Comparison of ENCODE assay signal across 1 cellular context in the genomic region with DNA sequence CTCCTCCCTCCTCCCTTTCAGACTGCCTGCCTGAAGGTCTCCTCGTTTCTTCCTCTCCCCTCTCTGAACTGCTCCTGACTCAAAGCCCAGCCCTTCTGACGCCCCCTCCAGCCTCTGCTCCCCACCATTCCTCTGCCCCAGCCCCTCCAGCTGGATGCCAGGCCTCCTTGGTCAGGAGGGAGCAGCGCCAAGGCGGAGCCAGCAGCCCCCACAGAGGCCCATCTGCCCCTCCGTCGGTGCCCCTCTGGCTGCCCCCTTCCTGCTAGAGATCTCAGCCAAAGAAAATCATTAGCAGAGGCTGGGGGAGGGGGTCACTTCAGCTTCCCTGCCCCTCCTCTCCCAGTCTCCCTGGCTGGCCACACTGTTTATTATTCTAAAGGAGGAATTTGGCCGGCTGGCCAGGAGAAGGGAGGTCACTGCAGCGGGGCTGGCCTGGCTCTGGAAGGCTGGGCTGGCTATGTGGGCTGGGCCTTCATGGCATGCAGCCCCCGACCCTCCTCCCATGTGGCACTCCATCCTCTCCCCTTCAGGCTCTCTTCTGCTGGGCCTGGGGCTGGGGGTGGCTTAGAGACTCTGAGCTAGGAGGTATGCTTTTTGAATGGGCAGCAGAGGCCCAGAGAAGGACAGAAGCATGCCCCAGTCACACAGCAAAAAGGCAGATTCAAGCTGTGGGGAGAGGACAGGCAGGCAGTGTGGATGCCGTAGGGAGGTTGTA.
TF ChIP-seq lines count a peak whose summit lies in the region.

No MANE protein-coding gene starts in this region.

TF ChIP-seq in HepG2, 621 proteins besides CTCF, POLR2A, EP300 and RAD21 (continued from another document and continues in another):
- TF ChIP-seq, protein P1, sequence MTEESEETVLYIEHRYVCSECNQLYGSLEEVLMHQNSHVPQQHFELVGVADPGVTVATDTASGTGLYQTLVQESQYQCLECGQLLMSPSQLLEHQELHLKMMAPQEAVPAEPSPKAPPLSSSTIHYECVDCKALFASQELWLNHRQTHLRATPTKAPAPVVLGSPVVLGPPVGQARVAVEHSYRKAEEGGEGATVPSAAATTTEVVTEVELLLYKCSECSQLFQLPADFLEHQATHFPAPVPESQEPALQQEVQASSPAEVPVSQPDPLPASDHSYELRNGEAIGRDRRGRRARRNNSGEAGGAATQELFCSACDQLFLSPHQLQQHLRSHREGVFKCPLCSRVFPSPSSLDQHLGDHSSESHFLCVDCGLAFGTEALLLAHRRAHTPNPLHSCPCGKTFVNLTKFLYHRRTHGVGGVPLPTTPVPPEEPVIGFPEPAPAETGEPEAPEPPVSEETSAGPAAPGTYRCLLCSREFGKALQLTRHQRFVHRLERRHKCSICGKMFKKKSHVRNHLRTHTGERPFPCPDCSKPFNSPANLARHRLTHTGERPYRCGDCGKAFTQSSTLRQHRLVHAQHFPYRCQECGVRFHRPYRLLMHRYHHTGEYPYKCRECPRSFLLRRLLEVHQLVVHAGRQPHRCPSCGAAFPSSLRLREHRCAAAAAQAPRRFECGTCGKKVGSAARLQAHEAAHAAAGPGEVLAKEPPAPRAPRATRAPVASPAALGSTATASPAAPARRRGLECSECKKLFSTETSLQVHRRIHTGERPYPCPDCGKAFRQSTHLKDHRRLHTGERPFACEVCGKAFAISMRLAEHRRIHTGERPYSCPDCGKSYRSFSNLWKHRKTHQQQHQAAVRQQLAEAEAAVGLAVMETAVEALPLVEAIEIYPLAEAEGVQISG (CRISPR knock-in tag; IDR thresholded peaks at IDR 0.05): no peak
- TF ChIP-seq PRMT3 (CRISPR knock-in tag; IDR thresholded peaks at IDR 0.05; ENCODE audit: borderline replicate concordance, low read depth) (no peak), NCOA5 (CRISPR knock-in tag; IDR thresholded peaks at IDR 0.05) (no peak), ZSCAN9 (CRISPR knock-in tag; IDR thresholded peaks at IDR 0.05; ENCODE audit: borderline replicate concordance) (no peak), RBM22 (optimal IDR thresholded peaks at IDR 0.05; ENCODE audit: low read length) (no peak), ZNF33A (CRISPR knock-in tag; IDR thresholded peaks at IDR 0.05; ENCODE audit: borderline replicate concordance) (no peak), FOXA3 (CRISPR knock-in tag; IDR thresholded peaks at IDR 0.05) (peak; percentile 66), TEAD2 (CRISPR knock-in tag; IDR thresholded peaks at IDR 0.05) (no peak), DNMT3B (CRISPR knock-in tag; conservative IDR thresholded peaks at IDR 0.05) (no peak), MEF2D (CRISPR knock-in tag; IDR thresholded peaks at IDR 0.05) (no peak), ZNF564 (CRISPR knock-in tag; IDR thresholded peaks at IDR 0.05) (no peak), ZNF747 (CRISPR knock-in tag; IDR thresholded peaks at IDR 0.05; ENCODE audit: borderline replicate concordance) (peak; percentile 47; the same call in 1 of the 2 replicates), ZKSCAN5 (CRISPR knock-in tag; IDR thresholded peaks at IDR 0.05) (no peak), SMAD1 (CRISPR knock-in tag; IDR thresholded peaks at IDR 0.05; ENCODE audit: borderline replicate concordance, low read depth) (no peak), ZFP37 (CRISPR knock-in tag; IDR thresholded peaks at IDR 0.05; ENCODE audit: borderline replicate concordance) (no peak), ATF1 (CRISPR knock-in tag; IDR thresholded peaks at IDR 0.05) (no peak), GATA4 (IDR thresholded peaks at IDR 0.05; ENCODE audit: borderline replicate concordance, low read depth) (peak; percentile 72; the same call in 1 of the 2 replicates), GTF2F1 (IDR thresholded peaks at IDR 0.05; ENCODE audit: low read length) (no peak), ZNF768 (CRISPR knock-in tag; IDR thresholded peaks at IDR 0.05) (peak; percentile 99), KMT2A (CRISPR knock-in tag; IDR thresholded peaks at IDR 0.05) (0 out of 2 replicates have a peak, but pooled peaks have one; percentile 43), ZNF570 (CRISPR knock-in tag; IDR thresholded peaks at IDR 0.05; ENCODE audit: borderline replicate concordance) (no peak), MAFF (IDR thresholded peaks at IDR 0.05; ENCODE audit: low read depth, low read length) (no peak), CREM (IDR thresholded peaks at IDR 0.05) (no peak), CREM (CRISPR knock-in tag; IDR thresholded peaks at IDR 0.05) (no peak), ZBTB21 (CRISPR knock-in tag; IDR thresholded peaks at IDR 0.05) (no peak), ZNF501 (CRISPR knock-in tag; IDR thresholded peaks at IDR 0.05) (peak; percentile 46; the same call in 1 of the 2 replicates), NFYC (CRISPR knock-in tag; IDR thresholded peaks at IDR 0.05) (no peak), ZBTB1 (CRISPR knock-in tag; IDR thresholded peaks at IDR 0.05; ENCODE audit: borderline replicate concordance) (no peak), MIER3 (CRISPR knock-in tag; IDR thresholded peaks at IDR 0.05; ENCODE audit: borderline replicate concordance) (no peak), NCOR1 (IDR thresholded peaks at IDR 0.05; ENCODE audit: borderline replicate concordance, low read length) (no peak; the same call in 1 of the 2 replicates), SALL1 (CRISPR knock-in tag; IDR thresholded peaks at IDR 0.05) (peak; percentile 66; the same call in 1 of the 2 replicates), SMC3 (IDR thresholded peaks at IDR 0.05; ENCODE audit: low read length) (no peak), PTBP1 (IDR thresholded peaks at IDR 0.05; ENCODE audit: low read depth, low read length, poor library complexity, severe bottlenecking) (no peak), NFE2 (CRISPR knock-in tag; IDR thresholded peaks at IDR 0.05) (no peak), POLR2G (IDR thresholded peaks at IDR 0.05; ENCODE audit: low read depth, low read length) (peak; percentile 55; the same call in 1 of the 2 replicates)
- TF ChIP-seq, protein P2, sequence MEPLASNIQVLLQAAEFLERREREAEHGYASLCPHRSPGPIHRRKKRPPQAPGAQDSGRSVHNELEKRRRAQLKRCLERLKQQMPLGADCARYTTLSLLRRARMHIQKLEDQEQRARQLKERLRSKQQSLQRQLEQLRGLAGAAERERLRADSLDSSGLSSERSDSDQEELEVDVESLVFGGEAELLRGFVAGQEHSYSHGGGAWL (CRISPR knock-in tag; IDR thresholded peaks at IDR 0.05): no peak
- TF ChIP-seq, protein P3, sequence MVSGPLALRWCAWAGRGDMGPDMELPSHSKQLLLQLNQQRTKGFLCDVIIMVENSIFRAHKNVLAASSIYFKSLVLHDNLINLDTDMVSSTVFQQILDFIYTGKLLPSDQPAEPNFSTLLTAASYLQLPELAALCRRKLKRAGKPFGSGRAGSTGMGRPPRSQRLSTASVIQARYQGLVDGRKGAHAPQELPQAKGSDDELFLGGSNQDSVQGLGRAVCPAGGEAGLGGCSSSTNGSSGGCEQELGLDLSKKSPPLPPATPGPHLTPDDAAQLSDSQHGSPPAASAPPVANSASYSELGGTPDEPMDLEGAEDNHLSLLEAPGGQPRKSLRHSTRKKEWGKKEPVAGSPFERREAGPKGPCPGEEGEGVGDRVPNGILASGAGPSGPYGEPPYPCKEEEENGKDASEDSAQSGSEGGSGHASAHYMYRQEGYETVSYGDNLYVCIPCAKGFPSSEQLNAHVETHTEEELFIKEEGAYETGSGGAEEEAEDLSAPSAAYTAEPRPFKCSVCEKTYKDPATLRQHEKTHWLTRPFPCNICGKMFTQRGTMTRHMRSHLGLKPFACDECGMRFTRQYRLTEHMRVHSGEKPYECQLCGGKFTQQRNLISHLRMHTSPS (CRISPR knock-in tag; IDR thresholded peaks at IDR 0.05; ENCODE audit: low read depth): peak; percentile 55
- TF ChIP-seq, protein P4, sequence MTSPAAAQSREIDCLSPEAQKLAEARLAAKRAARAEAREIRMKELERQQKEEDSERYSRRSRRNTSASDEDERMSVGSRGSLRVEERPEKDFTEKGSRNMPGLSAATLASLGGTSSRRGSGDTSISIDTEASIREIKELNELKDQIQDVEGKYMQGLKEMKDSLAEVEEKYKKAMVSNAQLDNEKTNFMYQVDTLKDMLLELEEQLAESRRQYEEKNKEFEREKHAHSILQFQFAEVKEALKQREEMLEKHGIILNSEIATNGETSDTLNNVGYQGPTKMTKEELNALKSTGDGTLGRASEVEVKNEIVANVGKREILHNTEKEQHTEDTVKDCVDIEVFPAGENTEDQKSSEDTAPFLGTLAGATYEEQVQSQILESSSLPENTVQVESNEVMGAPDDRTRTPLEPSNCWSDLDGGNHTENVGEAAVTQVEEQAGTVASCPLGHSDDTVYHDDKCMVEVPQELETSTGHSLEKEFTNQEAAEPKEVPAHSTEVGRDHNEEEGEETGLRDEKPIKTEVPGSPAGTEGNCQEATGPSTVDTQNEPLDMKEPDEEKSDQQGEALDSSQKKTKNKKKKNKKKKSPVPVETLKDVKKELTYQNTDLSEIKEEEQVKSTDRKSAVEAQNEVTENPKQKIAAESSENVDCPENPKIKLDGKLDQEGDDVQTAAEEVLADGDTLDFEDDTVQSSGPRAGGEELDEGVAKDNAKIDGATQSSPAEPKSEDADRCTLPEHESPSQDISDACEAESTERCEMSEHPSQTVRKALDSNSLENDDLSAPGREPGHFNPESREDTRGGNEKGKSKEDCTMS (CRISPR knock-in tag; conservative IDR thresholded peaks at IDR 0.05): no peak
- TF ChIP-seq, protein P5, sequence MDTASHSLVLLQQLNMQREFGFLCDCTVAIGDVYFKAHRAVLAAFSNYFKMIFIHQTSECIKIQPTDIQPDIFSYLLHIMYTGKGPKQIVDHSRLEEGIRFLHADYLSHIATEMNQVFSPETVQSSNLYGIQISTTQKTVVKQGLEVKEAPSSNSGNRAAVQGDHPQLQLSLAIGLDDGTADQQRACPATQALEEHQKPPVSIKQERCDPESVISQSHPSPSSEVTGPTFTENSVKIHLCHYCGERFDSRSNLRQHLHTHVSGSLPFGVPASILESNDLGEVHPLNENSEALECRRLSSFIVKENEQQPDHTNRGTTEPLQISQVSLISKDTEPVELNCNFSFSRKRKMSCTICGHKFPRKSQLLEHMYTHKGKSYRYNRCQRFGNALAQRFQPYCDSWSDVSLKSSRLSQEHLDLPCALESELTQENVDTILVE (CRISPR knock-in tag; IDR thresholded peaks at IDR 0.05): no peak; the same call in 1 of the 2 replicates
- TF ChIP-seq, protein P6, sequence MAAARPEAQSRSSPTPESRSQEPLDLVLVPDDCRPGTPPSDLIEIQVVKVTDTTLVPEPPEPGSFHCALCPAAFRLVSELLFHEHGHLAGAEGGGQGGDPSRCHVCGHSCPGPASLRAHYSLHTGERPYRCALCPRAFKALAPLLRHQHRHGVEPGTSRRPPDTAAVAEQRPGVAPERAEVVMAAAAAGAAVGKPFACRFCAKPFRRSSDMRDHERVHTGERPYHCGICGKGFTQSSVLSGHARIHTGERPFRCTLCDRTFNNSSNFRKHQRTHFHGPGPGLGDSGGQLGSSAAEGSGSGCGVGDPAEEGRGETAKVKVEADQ (CRISPR knock-in tag; IDR thresholded peaks at IDR 0.05; ENCODE audit: borderline replicate concordance): no peak
- TF ChIP-seq, protein P7, sequence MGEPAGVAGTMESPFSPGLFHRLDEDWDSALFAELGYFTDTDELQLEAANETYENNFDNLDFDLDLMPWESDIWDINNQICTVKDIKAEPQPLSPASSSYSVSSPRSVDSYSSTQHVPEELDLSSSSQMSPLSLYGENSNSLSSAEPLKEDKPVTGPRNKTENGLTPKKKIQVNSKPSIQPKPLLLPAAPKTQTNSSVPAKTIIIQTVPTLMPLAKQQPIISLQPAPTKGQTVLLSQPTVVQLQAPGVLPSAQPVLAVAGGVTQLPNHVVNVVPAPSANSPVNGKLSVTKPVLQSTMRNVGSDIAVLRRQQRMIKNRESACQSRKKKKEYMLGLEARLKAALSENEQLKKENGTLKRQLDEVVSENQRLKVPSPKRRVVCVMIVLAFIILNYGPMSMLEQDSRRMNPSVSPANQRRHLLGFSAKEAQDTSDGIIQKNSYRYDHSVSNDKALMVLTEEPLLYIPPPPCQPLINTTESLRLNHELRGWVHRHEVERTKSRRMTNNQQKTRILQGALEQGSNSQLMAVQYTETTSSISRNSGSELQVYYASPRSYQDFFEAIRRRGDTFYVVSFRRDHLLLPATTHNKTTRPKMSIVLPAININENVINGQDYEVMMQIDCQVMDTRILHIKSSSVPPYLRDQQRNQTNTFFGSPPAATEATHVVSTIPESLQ (CRISPR knock-in tag; conservative IDR thresholded peaks at IDR 0.05): no peak
- TF ChIP-seq, protein P8, sequence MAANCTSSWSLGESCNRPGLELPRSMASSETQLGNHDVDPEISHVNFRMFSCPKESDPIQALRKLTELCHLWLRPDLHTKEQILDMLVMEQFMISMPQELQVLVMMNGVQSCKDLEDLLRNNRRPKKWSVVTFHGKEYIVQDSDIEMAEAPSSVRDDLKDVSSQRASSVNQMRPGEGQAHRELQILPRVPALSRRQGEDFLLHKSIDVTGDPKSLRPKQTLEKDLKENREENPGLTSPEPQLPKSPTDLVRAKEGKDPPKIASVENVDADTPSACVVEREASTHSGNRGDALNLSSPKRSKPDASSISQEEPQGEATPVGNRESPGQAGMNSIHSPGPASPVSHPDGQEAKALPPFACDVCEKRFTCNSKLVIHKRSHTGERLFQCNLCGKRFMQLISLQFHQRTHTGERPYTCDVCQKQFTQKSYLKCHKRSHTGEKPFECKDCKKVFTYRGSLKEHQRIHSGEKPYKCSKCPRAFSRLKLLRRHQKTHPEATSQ (CRISPR knock-in tag; IDR thresholded peaks at IDR 0.05; ENCODE audit: borderline replicate concordance): no peak
- TF ChIP-seq, protein P9, sequence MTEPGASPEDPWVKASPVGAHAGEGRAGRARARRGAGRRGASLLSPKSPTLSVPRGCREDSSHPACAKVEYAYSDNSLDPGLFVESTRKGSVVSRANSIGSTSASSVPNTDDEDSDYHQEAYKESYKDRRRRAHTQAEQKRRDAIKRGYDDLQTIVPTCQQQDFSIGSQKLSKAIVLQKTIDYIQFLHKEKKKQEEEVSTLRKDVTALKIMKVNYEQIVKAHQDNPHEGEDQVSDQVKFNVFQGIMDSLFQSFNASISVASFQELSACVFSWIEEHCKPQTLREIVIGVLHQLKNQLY (CRISPR knock-in tag; IDR thresholded peaks at IDR 0.05): no peak
- TF ChIP-seq, protein P10, sequence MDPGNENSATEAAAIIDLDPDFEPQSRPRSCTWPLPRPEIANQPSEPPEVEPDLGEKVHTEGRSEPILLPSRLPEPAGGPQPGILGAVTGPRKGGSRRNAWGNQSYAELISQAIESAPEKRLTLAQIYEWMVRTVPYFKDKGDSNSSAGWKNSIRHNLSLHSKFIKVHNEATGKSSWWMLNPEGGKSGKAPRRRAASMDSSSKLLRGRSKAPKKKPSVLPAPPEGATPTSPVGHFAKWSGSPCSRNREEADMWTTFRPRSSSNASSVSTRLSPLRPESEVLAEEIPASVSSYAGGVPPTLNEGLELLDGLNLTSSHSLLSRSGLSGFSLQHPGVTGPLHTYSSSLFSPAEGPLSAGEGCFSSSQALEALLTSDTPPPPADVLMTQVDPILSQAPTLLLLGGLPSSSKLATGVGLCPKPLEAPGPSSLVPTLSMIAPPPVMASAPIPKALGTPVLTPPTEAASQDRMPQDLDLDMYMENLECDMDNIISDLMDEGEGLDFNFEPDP (CRISPR knock-in tag; conservative IDR thresholded peaks at IDR 0.05): no peak
- TF ChIP-seq, protein P11, sequence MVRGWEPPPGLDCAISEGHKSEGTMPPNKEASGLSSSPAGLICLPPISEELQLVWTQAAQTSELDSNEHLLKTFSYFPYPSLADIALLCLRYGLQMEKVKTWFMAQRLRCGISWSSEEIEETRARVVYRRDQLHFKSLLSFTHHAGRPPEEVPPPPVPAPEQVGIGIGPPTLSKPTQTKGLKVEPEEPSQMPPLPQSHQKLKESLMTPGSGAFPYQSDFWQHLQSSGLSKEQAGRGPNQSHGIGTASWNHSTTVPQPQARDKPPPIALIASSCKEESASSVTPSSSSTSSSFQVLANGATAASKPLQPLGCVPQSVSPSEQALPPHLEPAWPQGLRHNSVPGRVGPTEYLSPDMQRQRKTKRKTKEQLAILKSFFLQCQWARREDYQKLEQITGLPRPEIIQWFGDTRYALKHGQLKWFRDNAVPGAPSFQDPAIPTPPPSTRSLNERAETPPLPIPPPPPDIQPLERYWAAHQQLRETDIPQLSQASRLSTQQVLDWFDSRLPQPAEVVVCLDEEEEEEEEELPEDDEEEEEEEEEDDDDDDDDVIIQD (CRISPR knock-in tag; IDR thresholded peaks at IDR 0.05; ENCODE audit: low read depth): no peak
